Comparison of ENCODE assay signal across 16 cellular contexts in the genomic region with DNA sequence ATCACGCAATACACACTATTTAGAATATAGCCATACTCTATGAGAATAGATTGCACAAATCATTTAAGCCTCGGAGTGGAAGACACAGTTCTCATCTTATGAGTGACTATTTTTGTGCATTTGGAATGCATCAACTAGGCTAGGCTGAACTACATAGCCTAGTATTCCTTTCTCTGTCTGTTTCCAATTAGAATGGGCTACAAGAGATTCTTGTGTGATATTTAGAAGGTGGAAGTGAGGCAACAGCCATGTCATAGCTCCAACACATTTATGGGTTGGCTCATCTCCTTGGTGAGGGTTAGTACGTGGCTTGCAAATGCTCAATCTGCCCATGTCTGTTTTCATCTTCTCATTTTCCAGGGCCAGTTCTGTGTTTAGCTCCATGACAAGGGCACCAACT.
"Had no signal": no experiment of that assay in that cellular context is flagged by ENCODE, and none has a peak within 500 bp of the region (broad histone marks: within the 10 kb centered on the region; RNA-seq: fewer than 3 reads in every experiment).

No MANE protein-coding gene starts in this region.

- H3K36me3 Mint-ChIP-seq: activated CD4-positive, alpha-beta memory T cell treated with anti-CD3 and anti-CD28 coated beads for 36 hours; activated naive CD4-positive, alpha-beta T cell treated with anti-CD3 and anti-CD28 coated beads, Interleukin-2, amount 50 U/mL, for 72 hours; stimulated activated memory B cell treated with anti-CD40 and anti-IgM and Interleukin-4, amounts not matched to agents 10 μg/mL and 1 μg/mL and 100 μg/mL, for 72 hours had no signal

- DNase-seq: activated CD4-positive, alpha-beta memory T cell treated with anti-CD3 and anti-CD28 coated beads for 36 hours; activated CD4-positive, alpha-beta T cell treated with anti-CD3 and anti-CD28 coated beads for 1 hour; activated effector memory CD4-positive, alpha-beta T cell treated with anti-CD3 and anti-CD28 coated beads, Interleukin-2, amount 50 U/mL, for 16 hours; activated T-cell treated with anti-CD3 and anti-CD28 coated beads, Interleukin-2, amount 50 U/mL, for 4 hours; brain microvascular endothelial cell; cerebellar nuclear complex; dorsolateral prefrontal cortex; ovary; T-helper 9 cell had no signal

- ATAC-seq: activated naive CD4-positive, alpha-beta T cell treated with anti-CD3 and anti-CD28 coated beads, Interleukin-2, amount 50 U/mL, for 72 hours; activated T-cell treated with anti-CD3 and anti-CD28 coated beads, Interleukin-2, amount 50 U/mL, for 4 hours; stimulated activated memory B cell treated with anti-CD40 and anti-IgM and Interleukin-4, amounts not matched to agents 10 μg/mL and 1 μg/mL and 100 μg/mL, for 72 hours had no signal

- H3K4me2 ChIP-seq: hepatocyte had no signal

- H3K4me3 ChIP-seq: dorsolateral prefrontal cortex, esophagus muscularis mucosa, hepatocyte, ovary, skin epidermis, tibial nerve had no signal

- FAIRE-seq: endometrium had no signal

- H3K79me2 ChIP-seq: hepatocyte had no signal

- H3K9me3 Mint-ChIP-seq: activated naive CD4-positive, alpha-beta T cell treated with anti-CD3 and anti-CD28 coated beads, Interleukin-2, amount 50 U/mL, for 72 hours; activated T-cell treated with anti-CD3 and anti-CD28 coated beads, Interleukin-2, amount 50 U/mL, for 4 hours; stimulated activated memory B cell treated with anti-CD40 and anti-IgM and Interleukin-4, amounts not matched to agents 10 μg/mL and 1 μg/mL and 100 μg/mL, for 72 hours had no signal

- H3K4me1 ChIP-seq: esophagus muscularis mucosa, tibial nerve had no signal

- H3K27me3 Mint-ChIP-seq: activated CD4-positive, alpha-beta memory T cell treated with anti-CD3 and anti-CD28 coated beads for 36 hours; stimulated activated memory B cell treated with anti-CD40 and anti-IgM and Interleukin-4, amounts not matched to agents 10 μg/mL and 1 μg/mL and 100 μg/mL, for 72 hours had no signal

- H3K9me3 ChIP-seq: esophagus muscularis mucosa, ovary, tibial nerve had no signal

- H3K36me3 ChIP-seq: brain microvascular endothelial cell, esophagus muscularis mucosa, ovary, tibial nerve had no signal

- H3K27ac ChIP-seq: brain microvascular endothelial cell, dorsolateral prefrontal cortex, esophagus muscularis mucosa, hepatocyte, ovary, skin epidermis, tibial nerve had no signal

- H3K27ac Mint-ChIP-seq: activated CD4-positive, alpha-beta memory T cell treated with anti-CD3 and anti-CD28 coated beads for 36 hours; activated naive CD4-positive, alpha-beta T cell treated with anti-CD3 and anti-CD28 coated beads, Interleukin-2, amount 50 U/mL, for 72 hours; stimulated activated memory B cell treated with anti-CD40 and anti-IgM and Interleukin-4, amounts not matched to agents 10 μg/mL and 1 μg/mL and 100 μg/mL, for 72 hours had no signal

- H3K4me3 Mint-ChIP-seq: activated CD4-positive, alpha-beta memory T cell treated with anti-CD3 and anti-CD28 coated beads for 36 hours; activated T-cell treated with anti-CD3 and anti-CD28 coated beads, Interleukin-2, amount 50 U/mL, for 4 hours; stimulated activated memory B cell treated with anti-CD40 and anti-IgM and Interleukin-4, amounts not matched to agents 10 μg/mL and 1 μg/mL and 100 μg/mL, for 72 hours had no signal

- H2AFZ ChIP-seq: hepatocyte had no signal

- H3K27me3 ChIP-seq: brain microvascular endothelial cell, dorsolateral prefrontal cortex, esophagus muscularis mucosa, hepatocyte, ovary, tibial nerve had no signal

- H3K4me1 Mint-ChIP-seq: stimulated activated memory B cell treated with anti-CD40 and anti-IgM and Interleukin-4, amounts not matched to agents 10 μg/mL and 1 μg/mL and 100 μg/mL, for 72 hours had no signal
